In genomic region chr9:99180199-99180598, GRCh38 we compare ENCODE assay signal across 11 cellular contexts. TPM values are rescaled to one million over a fixed set of nuclear protein-coding genes. Genes with fewer than 3 reads are reported as not detected.
A peak's percentile ranks its signal among the peaks of the same experiment; 100 is the strongest.
DNase-seq lines count a peak whose midpoint lies in the region; ATAC-seq, FAIRE-seq and TF ChIP-seq lines count a peak whose summit lies in the region.
"Had no signal": no experiment of that assay in that cellular context is flagged by ENCODE, and none has a peak within 500 bp of the region (broad histone marks: within the 10 kb centered on the region; RNA-seq: fewer than 3 reads in every experiment).

No MANE protein-coding gene starts in this region.

- H3K4me3 Mint-ChIP-seq in activated T-helper 17 cell treated with anti-CD3 and anti-CD28 coated beads, Interleukin-2, amount 50 U/mL, for 72 hours, result peak overlapping the region; percentile 66
- no peak overlapping the region for H3K4me3 Mint-ChIP-seq in glutamatergic neuron (ENCODE audit: unreplicated experiment)

- H3K27me3 Mint-ChIP-seq in activated T-helper 17 cell treated with anti-CD3 and anti-CD28 coated beads, Interleukin-2, amount 50 U/mL, for 72 hours, result no peaks in the 10 kb centered on the region
- no peaks in the 10 kb centered on the region for H3K27me3 Mint-ChIP-seq in glutamatergic neuron (ENCODE audit: unreplicated experiment)
- H3K27me3 Mint-ChIP-seq: progenitor cell of endocrine pancreas had no signal

- ATAC-seq in GM19023 (IDR thresholded peaks at IDR 0.05; ENCODE audit: unreplicated experiment) (peak; percentile 40), HG02973 (IDR thresholded peaks at IDR 0.05; ENCODE audit: unreplicated experiment) (peak; percentile 39)
- peak; percentile 78 for ATAC-seq in activated T-helper 17 cell treated with anti-CD3 and anti-CD28 coated beads, Interleukin-2, amount 50 U/mL, for 72 hours (replicated peaks)

- H3K9me3 Mint-ChIP-seq in activated T-helper 17 cell treated with anti-CD3 and anti-CD28 coated beads, Interleukin-2, amount 50 U/mL, for 72 hours, result no peaks in the 10 kb centered on the region
- H3K9me3 Mint-ChIP-seq in glutamatergic neuron (ENCODE audit: unreplicated experiment), result peaks cover 5% of the 10 kb centered on the region

- no peaks in the 10 kb centered on the region for H3K9me3 ChIP-seq in Peyer's patch
- H3K9me3 ChIP-seq: BE2C had no signal

- no peak overlapping the region for H3K4me3 ChIP-seq in Peyer's patch

- H3K36me3 ChIP-seq in Peyer's patch, result no peaks in the 10 kb centered on the region
- H3K36me3 ChIP-seq: BE2C had no signal

- H3K4me1 ChIP-seq in Peyer's patch, result peaks cover 0 to 10% (median 5%) of the 10 kb centered on the region in 4 donors

- no peak for TF ChIP-seq POLR2A in GM12891 (IDR thresholded peaks at IDR 0.05; ENCODE audit: low read depth, low read length)
- TF ChIP-seq POLR2A in Peyer's patch (IDR thresholded peaks at IDR 0.05), result no peak

- DNase-seq in GM12891 (ENCODE audit: insufficient read length, low spot score) (no peak), glutamatergic neuron (no peak), NCI-H345 treated with DMSO at 0.1 percent for 48 hours (lab: John Stamatoyannopoulos, UW; ENCODE audit: unreplicated experiment) (no peak), Peyer's patch (no peak), SKM-1 (lab: John Stamatoyannopoulos, UW; ENCODE audit: unreplicated experiment) (no peak)
- DNase-seq: BE2C, NCI-H1436 treated with DMSO at 0.1 percent for 48 hours had no signal

- H3K27ac ChIP-seq in Peyer's patch, result no peak overlapping the region

- peak overlapping the region; percentile 2 for H3K27ac Mint-ChIP-seq in activated T-helper 17 cell treated with anti-CD3 and anti-CD28 coated beads, Interleukin-2, amount 50 U/mL, for 72 hours
- H3K27ac Mint-ChIP-seq in glutamatergic neuron (ENCODE audit: unreplicated experiment), result no peak overlapping the region
- H3K27ac Mint-ChIP-seq: progenitor cell of endocrine pancreas had no signal

- H3K4me1 Mint-ChIP-seq in activated T-helper 17 cell treated with anti-CD3 and anti-CD28 coated beads, Interleukin-2, amount 50 U/mL, for 72 hours, result peaks cover 29% of the 10 kb centered on the region
- peaks cover 11% of the 10 kb centered on the region for H3K4me1 Mint-ChIP-seq in glutamatergic neuron (ENCODE audit: low read depth, unreplicated experiment)

- FAIRE-seq in GM12891 (lab: Jason Lieb, UNC), result peak; percentile 55

- TF ChIP-seq CTCF in glutamatergic neuron (IDR thresholded peaks at IDR 0.05; ENCODE audit: partially characterized antibody, unreplicated experiment), result no peak
- no peak for TF ChIP-seq CTCF in Peyer's patch (IDR thresholded peaks at IDR 0.05)

- no peaks in the 10 kb centered on the region for H3K36me3 Mint-ChIP-seq in activated T-helper 17 cell treated with anti-CD3 and anti-CD28 coated beads, Interleukin-2, amount 50 U/mL, for 72 hours (ENCODE audit: low read depth)
- no peaks in the 10 kb centered on the region for H3K36me3 Mint-ChIP-seq in glutamatergic neuron (ENCODE audit: unreplicated experiment)

- no peaks in the 10 kb centered on the region for H3K27me3 ChIP-seq in Peyer's patch
- H3K27me3 ChIP-seq: BE2C had no signal

TF ChIP-seq in GM12891, 5 proteins besides CTCF, POLR2A, EP300 and RAD21:
- TF ChIP-seq SPI1 (IDR thresholded peaks at IDR 0.05; ENCODE audit: low read depth, low read length) (peak; percentile 36), POLR2AphosphoS5 (IDR thresholded peaks at IDR 0.05; ENCODE audit: low read depth, low read length) (no peak), TAF1 (IDR thresholded peaks at IDR 0.05; ENCODE audit: low read depth, low read length) (no peak)
TF ChIP-seq in GM12891: peak in this region for 1.

RNA-seq across cellular contexts. Expression of gene ALG2, which starts 41.5 kb away (rescaled TPM):
- 25.7 TPM for polyA plus RNA-seq in GM12891 (2012; ENCODE audit: low read depth, missing spikeins)
- total RNA-seq in activated T-helper 17 cell treated with anti-CD3 and anti-CD28 coated beads, Interleukin-2, amount 50 U/mL, for 72 hours, result 10 to 100 TPM; 26.5 to 28.3 TPM
- 19.0 TPM for total RNA-seq in glutamatergic neuron (ENCODE audit: unreplicated experiment)
- total RNA-seq in Peyer's patch, result 10 to 100 TPM; 19.0 to 36.2 (median 31.0) TPM

RNA-seq across cellular contexts. Expression of gene SEC61B, which starts 41.9 kb away (rescaled TPM):
- polyA plus RNA-seq in GM12891 (2012; ENCODE audit: low read depth, missing spikeins), result 570 TPM
- total RNA-seq in activated T-helper 17 cell treated with anti-CD3 and anti-CD28 coated beads, Interleukin-2, amount 50 U/mL, for 72 hours, result 100 to 1,000 TPM in 1 of 2 donors, 10 to 100 TPM in 1; 80.0 to 128 TPM
- total RNA-seq in glutamatergic neuron (ENCODE audit: unreplicated experiment), result 131 TPM
- 10 to 100 TPM; 47.7 to 73.6 (median 58.0) TPM for total RNA-seq in Peyer's patch
